ENCODE assay signal across 17 cellular contexts in genomic region chr22:31926086-31926485, GRCh38. TPM values are rescaled to one million over a fixed set of nuclear protein-coding genes. Genes with fewer than 3 reads are reported as not detected.
A peak's percentile ranks its signal among the peaks of the same experiment; 100 is the strongest.
DNase-seq lines count a peak whose midpoint lies in the region; ATAC-seq, FAIRE-seq and TF ChIP-seq lines count a peak whose summit lies in the region.
"Had no signal": no experiment of that assay in that cellular context is flagged by ENCODE, and none has a peak within 500 bp of the region (broad histone marks: within the 10 kb centered on the region; RNA-seq: fewer than 3 reads in every experiment).

No MANE protein-coding gene starts in this region.

- H3K4me1 Mint-ChIP-seq in CD8-positive, alpha-beta T cell (ENCODE audit: low read depth) = no peaks in the 10 kb centered on the region
- peaks cover 0 to 15% (median 6%) of the 10 kb centered on the region in 4 donors for H3K4me1 Mint-ChIP-seq in naive thymus-derived CD8-positive, alpha-beta T cell
- H3K4me1 Mint-ChIP-seq: CD8-positive, alpha-beta memory T cell had no signal

- POLR2A ChIA-PET in CD8-positive, alpha-beta T cell (lab: Charles Lee) = no interaction called here
- POLR2A ChIA-PET in naive thymus-derived CD8-positive, alpha-beta T cell (lab: Charles Lee) = interaction anchor here (0.7 kb wide), 1 partner anchor 184 kb away, joined by 4 read pairs; no protein-coding TSS in a partner anchor

- CTCF ChIA-PET in CD8-positive, alpha-beta T cell (lab: Charles Lee) = interaction anchor here (1.5 kb wide), 1 partner anchor 9 kb away, joined by 3 read pairs; no protein-coding TSS in a partner anchor

- H3K36me3 Mint-ChIP-seq in CD8-positive, alpha-beta T cell = no peaks in the 10 kb centered on the region
- H3K36me3 Mint-ChIP-seq in naive thymus-derived CD8-positive, alpha-beta T cell = no peaks in the 10 kb centered on the region

- FAIRE-seq in kidney (lab: Jason Lieb, UNC) = no peak
- FAIRE-seq: GM12878, H1 had no signal

- peaks cover 23% of the 10 kb centered on the region for H3K27me3 Mint-ChIP-seq in CD8-positive, alpha-beta T cell (ENCODE audit: low read depth)
- H3K27me3 Mint-ChIP-seq in naive thymus-derived CD8-positive, alpha-beta T cell = peaks cover 14 to 35% (median 17%) of the 10 kb centered on the region in 5 donors

- H3K9me3 Mint-ChIP-seq in CD8-positive, alpha-beta T cell = no peaks in the 10 kb centered on the region
- no peaks in the 10 kb centered on the region for H3K9me3 Mint-ChIP-seq in naive thymus-derived CD8-positive, alpha-beta T cell
- H3K9me3 Mint-ChIP-seq: CD8-positive, alpha-beta memory T cell; H9 had no signal

- H3K27ac ChIP-seq in angular gyrus (ENCODE audit: low read depth, low read length) (peak overlapping the region; percentile 95), caudate nucleus (ENCODE audit: low read depth, low read length) (peak overlapping the region; percentile 94), kidney (ENCODE audit: low read depth in 2 of 2, low read length in 2 of 2) (no peak overlapping the region), right atrium auricular region (no peak overlapping the region)
- no peak overlapping the region for H3K27ac ChIP-seq in CD8-positive, alpha-beta T cell (ENCODE audit: low read depth, low read length)
- H3K27ac ChIP-seq: BLaER1 treated with 17β-estradiol and CSF1 and Interleukin-3, amounts not matched to agents 10 nM and 100 nM had no signal

- H3K4me1 ChIP-seq in kidney (ENCODE audit: control insufficient read depth in 1 of 2, insufficient read depth in 1 of 2, low read depth in 1 of 2, low read length in 2 of 2) (peaks cover 0 to 7% of the 10 kb centered on the region in 2 donors), right atrium auricular region (no peaks in the 10 kb centered on the region)
- no peaks in the 10 kb centered on the region for H3K4me1 ChIP-seq in CD8-positive, alpha-beta T cell (ENCODE audit: insufficient read depth, low read length)

- H3K4me3 ChIP-seq in kidney (ENCODE audit: low read length in 2 of 2) (no peak overlapping the region), right atrium auricular region (no peak overlapping the region)
- H3K4me3 ChIP-seq in CD8-positive, alpha-beta T cell (ENCODE audit: low read depth, low read length) = no peak overlapping the region
- H3K4me3 ChIP-seq: BLaER1 treated with 17β-estradiol and CSF1 and Interleukin-3, amounts not matched to agents 10 nM and 100 nM; GM12878 had no signal

- no peak overlapping the region for H3K4me3 Mint-ChIP-seq in CD8-positive, alpha-beta T cell
- no peak overlapping the region for H3K4me3 Mint-ChIP-seq in naive thymus-derived CD8-positive, alpha-beta T cell
- H3K4me3 Mint-ChIP-seq: B cell; CD8-positive, alpha-beta memory T cell; H9 had no signal

- H3K36me3 ChIP-seq in kidney (ENCODE audit: control insufficient read depth in 1 of 2, insufficient read depth in 2 of 2, low read length in 2 of 2) = no peaks in the 10 kb centered on the region
- no peaks in the 10 kb centered on the region for H3K36me3 ChIP-seq in CD8-positive, alpha-beta T cell (ENCODE audit: insufficient read depth, low read length)
- H3K36me3 ChIP-seq in right atrium auricular region = no peaks in the 10 kb centered on the region
- H3K36me3 ChIP-seq: BLaER1 treated with 17β-estradiol and CSF1 and Interleukin-3, amounts not matched to agents 10 nM and 100 nM had no signal

- H3K9ac ChIP-seq in kidney (ENCODE audit: low read length in 2 of 2) = no peak overlapping the region
- H3K9ac ChIP-seq: BLaER1 treated with 17β-estradiol and CSF1 and Interleukin-3, amounts not matched to agents 10 nM and 100 nM had no signal

- DNase-seq in caudate nucleus (lab: John Stamatoyannopoulos, UW) (no peak), kidney (peak; percentile 2), right atrium auricular region (ENCODE audit: low spot score) (no peak)
- DNase-seq in CD8-positive, alpha-beta T cell = no peak
- DNase-seq in naive thymus-derived CD8-positive, alpha-beta T cell = no peak
- DNase-seq: CD8-positive, alpha-beta memory T cell; COR-L47; DMS 273 treated with DMSO at 0.1 percent for 48 hours; DMS53; DND-41; EL; H9 had no signal

- TF ChIP-seq CTCF in kidney (IDR thresholded peaks at IDR 0.05; ENCODE audit: borderline replicate concordance, extremely low read depth, insufficient read depth) (no peak), right atrium auricular region (IDR thresholded peaks at IDR 0.05) (no peak)
- TF ChIP-seq CTCF in CD8-positive, alpha-beta T cell (IDR thresholded peaks at IDR 0.05) = no peak

- no peaks in the 10 kb centered on the region for H3K27me3 ChIP-seq in CD8-positive, alpha-beta T cell (ENCODE audit: insufficient read depth, low read length)
- no peaks in the 10 kb centered on the region for H3K27me3 ChIP-seq in right atrium auricular region
- H3K27me3 ChIP-seq: BLaER1 treated with 17β-estradiol and CSF1 and Interleukin-3, amounts not matched to agents 10 nM and 100 nM had no signal

- no peak overlapping the region for H3K27ac Mint-ChIP-seq in CD8-positive, alpha-beta T cell
- H3K27ac Mint-ChIP-seq in naive thymus-derived CD8-positive, alpha-beta T cell = peak overlapping the region in 1 of 10 donors; percentile 9
- H3K27ac Mint-ChIP-seq: B cell; CD8-positive, alpha-beta memory T cell; H9 had no signal

- ATAC-seq in CD8-positive, alpha-beta T cell = no peak
- no peak for ATAC-seq in naive thymus-derived CD8-positive, alpha-beta T cell
- ATAC-seq: GM12878 had no signal

- H3K9me3 ChIP-seq in kidney (ENCODE audit: control insufficient read depth in 1 of 2, low read length in 2 of 2) (no peaks in the 10 kb centered on the region), right atrium auricular region (no peaks in the 10 kb centered on the region)
- no peaks in the 10 kb centered on the region for H3K9me3 ChIP-seq in CD8-positive, alpha-beta T cell (ENCODE audit: low read length)
- H3K9me3 ChIP-seq: BLaER1 treated with 17β-estradiol and CSF1 and Interleukin-3, amounts not matched to agents 10 nM and 100 nM had no signal

- intact Hi-C loops in kidney (cut with DNase I) = no loop called here
- intact Hi-C loops in CD8-positive, alpha-beta T cell (cut with DNase I, micrococcal nuclease) = no loop called here

RNA-seq across cellular contexts. Expression of gene YWHAH, which starts 18.2 kb away (rescaled TPM):
- total RNA-seq in kidney = 274 TPM
- 82.0 TPM for polyA plus RNA-seq in kidney (ENCODE audit: insufficient read depth, low read depth, low replicate concordance)
- 10 to 100 TPM; 22.4 to 24.3 TPM for total RNA-seq in CD8-positive, alpha-beta T cell
- total RNA-seq in right atrium auricular region = 10 to 100 TPM; 47.9 to 92.0 TPM
- 10 to 100 TPM; 29.9 to 30.9 TPM for total RNA-seq in naive thymus-derived CD8-positive, alpha-beta T cell
- 10 to 100 TPM; 25.1 to 44.4 (median 32.5) TPM for polyA plus RNA-seq in naive thymus-derived CD8-positive, alpha-beta T cell

Comparison
In these comparisons a context has a peak if more than half of its experiments do, and no peak if none do; other contexts are left out.
1. H3K27ac ChIP-seq: peak in angular gyrus (single experiment) and caudate nucleus (single experiment); none in kidney (0 of 2), CD8-positive, alpha-beta T cell (single experiment) and right atrium auricular region (0 of 2).